17 cellular contexts compared by ENCODE assay signal in the genomic region with DNA sequence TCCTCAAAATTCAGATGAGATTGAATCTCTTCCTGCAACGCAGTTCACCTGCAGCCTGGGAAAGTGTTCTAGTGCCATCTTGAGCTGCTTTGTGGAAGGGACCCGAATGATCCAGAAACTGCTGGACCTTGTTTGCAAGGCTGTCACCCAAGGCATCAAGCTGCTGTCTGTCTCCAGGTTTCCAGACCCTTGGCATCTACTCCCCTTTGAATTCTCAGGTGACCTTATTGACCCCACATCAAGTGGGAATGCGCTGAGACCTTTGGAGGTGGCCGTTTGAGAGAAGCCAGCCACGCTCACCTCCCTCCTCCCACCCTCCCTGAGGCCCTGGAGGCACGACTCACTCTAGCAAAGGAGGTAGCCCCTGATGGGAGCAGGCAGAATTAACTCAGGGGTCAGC.
DNase-seq lines count a peak whose midpoint lies in the region; ATAC-seq, FAIRE-seq and TF ChIP-seq lines count a peak whose summit lies in the region.
"Had no signal": no experiment of that assay in that cellular context is flagged by ENCODE, and none has a peak within 500 bp of the region (broad histone marks: within the 10 kb centered on the region; RNA-seq: fewer than 3 reads in every experiment).

No MANE protein-coding gene starts in this region.

- 45% methylated on average over 5 of the region's 6 CpGs for WGBS in SK-N-SH (ENCODE audit: low lambda C conversion rate)
- 79% methylated on average over 6 of the region's 6 CpGs; no CpG with 5 or more reads in 1 of the 2 experiments for WGBS in H1 (ENCODE audit: extremely low coverage in 1 of 2, insufficient coverage in 1 of 2, insufficient read length in 1 of 2, insufficient replicate concordance in 2 of 2, low coverage in 1 of 2, low lambda C conversion rate in 2 of 2, missing lambda C conversion rate in 1 of 2), 2 experiments
- whole genome bisulfite sequencing in sigmoid colon, 2 donors = 65 to 72% methylated on average over 6 of the region's 6 CpGs

- no peak overlapping the region for H3K4me2 ChIP-seq in SK-N-SH
- no peak overlapping the region; a peak in 1 of 4 replicates for H3K4me2 ChIP-seq in H1 (ENCODE audit: insufficient read depth in 1 of 2, low read depth in 2 of 2, low read length in 2 of 2)

- no peak overlapping the region for H3K9ac ChIP-seq in SK-N-SH
- no peak overlapping the region for H3K9ac ChIP-seq in H1 (replicated peaks in 1 of 4; ENCODE audit: extremely low read depth in 1 of 4, low read depth in 3 of 4, low read length in 3 of 4)

- no peak for TF ChIP-seq POLR2A in H1 (IDR thresholded peaks at IDR 0.05; ENCODE audit: control extremely low read depth in 1 of 2, low read depth in 2 of 2, low read length in 2 of 2)
- no peak for TF ChIP-seq POLR2A in sigmoid colon (IDR thresholded peaks at IDR 0.05)
- no peak for TF ChIP-seq POLR2A in Peyer's patch (IDR thresholded peaks at IDR 0.05)

- H3K9me2 ChIP-seq in SK-N-SH = no peaks in the 10 kb centered on the region

- no peak overlapping the region for H3K4ac ChIP-seq in H1 (replicated peaks; ENCODE audit: insufficient read length, low read depth, low read length)

- H4K20me1 ChIP-seq in SK-N-SH (ENCODE audit: insufficient read depth) (no peaks in the 10 kb centered on the region), H1 (replicated peaks in 1 of 2; ENCODE audit: control insufficient read depth in 1 of 2, insufficient read depth in 2 of 2, low read length in 2 of 2) (no peaks in the 10 kb centered on the region)

- no peak for TF ChIP-seq CTCF in SK-N-SH (IDR thresholded peaks at IDR 0.05)
- TF ChIP-seq CTCF in H1 (IDR thresholded peaks at IDR 0.05; ENCODE audit: control extremely low read depth in 1 of 3, insufficient read depth in 1 of 3, low read depth in 1 of 3, low read length in 3 of 3) = peak; percentile 38 to 61 (median 45)
- TF ChIP-seq CTCF in sigmoid colon (IDR thresholded peaks at IDR 0.05) = no peak
- peak in 2 of 6 experiments; percentile 19 to 20 for TF ChIP-seq CTCF in Peyer's patch (IDR thresholded peaks at IDR 0.05)

- H3K79me1 ChIP-seq in H1 (ENCODE audit: low read depth, low read length) = no peaks in the 10 kb centered on the region

- H3F3A ChIP-seq in SK-N-SH (replicated peaks; ENCODE audit: insufficient read depth) = no peaks in the 10 kb centered on the region

- no peak overlapping the region; the same call in 1 of the 2 replicates for H4K8ac ChIP-seq in H1 (ENCODE audit: extremely low read depth, insufficient read depth, low read length)

- H4K91ac ChIP-seq in H1 (replicated peaks; ENCODE audit: insufficient read length, low read length) = no peak overlapping the region

- H3K9me3 ChIP-seq in SK-N-SH = no peaks in the 10 kb centered on the region
- peaks cover 0 to 5% of the 10 kb centered on the region in 2 experiments; a peak in 2 of 4 replicates for H3K9me3 ChIP-seq in H1 (ENCODE audit: insufficient read depth in 2 of 2, low read depth in 1 of 2, low read length in 1 of 2)
- no peaks in the 10 kb centered on the region for H3K9me3 ChIP-seq in sigmoid colon
- H3K9me3 ChIP-seq in HAP-1 = no peaks in the 10 kb centered on the region
- no peaks in the 10 kb centered on the region for H3K9me3 ChIP-seq in Peyer's patch

- H3K27me3 ChIP-seq in SK-N-SH (ENCODE audit: insufficient read depth) = 0 out of 2 replicates have a peak, but pooled peaks cover 7% of the 10 kb centered on the region
- H3K27me3 ChIP-seq in H1 (replicated peaks in 1 of 4; ENCODE audit: control insufficient read depth in 3 of 4, extremely low read depth in 1 of 4, insufficient read depth in 3 of 4, low read length in 3 of 4) = no peaks in the 10 kb centered on the region
- H3K27me3 ChIP-seq in sigmoid colon = peaks cover 0 to 11% (median 0%) of the 10 kb centered on the region in 3 donors
- H3K27me3 ChIP-seq in HAP-1 (ENCODE audit: low read depth) = no peaks in the 10 kb centered on the region
- no peaks in the 10 kb centered on the region for H3K27me3 ChIP-seq in Peyer's patch

- no peak overlapping the region for H2AFZ ChIP-seq in SK-N-SH (ENCODE audit: low read depth)
- peak overlapping the region; percentile 86 for H2AFZ ChIP-seq in H1 (ENCODE audit: low read length)

- H3K18ac ChIP-seq in H1 (ENCODE audit: extremely low read depth, low read length) = no peak overlapping the region

- in situ Hi-C loops in HAP-1 (cut with MboI; ENCODE audit: low sequenced_read_pairs) = loop anchor here (25.0 kb wide), 1 partner anchor 326 kb away; no protein-coding TSS in a partner anchor

- H3K79me2 ChIP-seq in SK-N-SH (ENCODE audit: insufficient read depth) (no peaks in the 10 kb centered on the region), H1 (ENCODE audit: control insufficient read depth in 1 of 2, insufficient read depth in 2 of 2, low read length in 2 of 2) (no peaks in the 10 kb centered on the region)

- H3K23me2 ChIP-seq in H1 (ENCODE audit: low read depth, low read length) = no peaks in the 10 kb centered on the region

- FAIRE-seq in H1 (lab: Jason Lieb, UNC) = no peak
- FAIRE-seq: bronchial epithelial cell had no signal

- peak; percentile 64 for TF ChIP-seq RAD21 in SK-N-SH (IDR thresholded peaks at IDR 0.05; ENCODE audit: low read length)
- TF ChIP-seq RAD21 in H1 (IDR thresholded peaks at IDR 0.05 in 1 of 2, conservative IDR thresholded peaks at IDR 0.05 in 1 of 2; ENCODE audit: low read depth in 2 of 2, low read length in 2 of 2) = peak; percentile 81

- H3K27ac ChIP-seq in SK-N-SH (ENCODE audit: low read depth in 2 of 2, low read length in 1 of 2) (peak overlapping the region in 1 of 2 experiments; percentile 80; a peak in 2 of 4 replicates), H1 (ENCODE audit: low read depth, low read length) (no peak overlapping the region), sigmoid colon (no peak overlapping the region), Peyer's patch (no peak overlapping the region)

- POLR2A ChIA-PET in SK-N-SH (lab: Yijun Ruan, JAX) (interaction anchor here (1.2 to 1.5 kb wide), 3 partner anchors 13 to 24 kb away, joined by 4 to 8 read pairs (median 5); no protein-coding TSS in a partner anchor), H1 (lab: Charles Lee; ENCODE audit: partially characterized antibody) (interaction anchor here (0.7 to 2.1 kb wide), 3 partner anchors 381 to 562 kb away, joined by 3 to 6 read pairs (median 4); a partner anchor contains a TSS)

- H2BK20ac ChIP-seq in H1 (ENCODE audit: low read length) = no peak overlapping the region

- no peak overlapping the region for H2BK15ac ChIP-seq in H1 (ENCODE audit: low read length)

- H2AK5ac ChIP-seq in H1 (ENCODE audit: low read depth, low read length) = no peak overlapping the region

- H3K4me3 ChIP-seq in SK-N-SH (ENCODE audit: low read depth in 2 of 2, low read length in 1 of 2) (no peak overlapping the region), H1 (ENCODE audit: extremely low read depth in 1 of 4, insufficient read depth in 2 of 4, low read depth in 3 of 4, low read length in 4 of 4) (no peak overlapping the region), sigmoid colon (no peak overlapping the region), HAP-1 (no peak overlapping the region), Peyer's patch (no peak overlapping the region)

- TF ChIP-seq EP300 in SK-N-SH (IDR thresholded peaks at IDR 0.05; ENCODE audit: borderline replicate concordance in 1 of 2, low read depth in 1 of 2, low read length in 1 of 2) (no peak), H1 (IDR thresholded peaks at IDR 0.05; ENCODE audit: borderline replicate concordance in 1 of 2, low read depth in 2 of 2, low read length in 2 of 2) (no peak), sigmoid colon (IDR thresholded peaks at IDR 0.05) (no peak)

- intact Hi-C loops in sigmoid colon (cut with DNase I) = no loop called here

- no peak overlapping the region for H2BK12ac ChIP-seq in H1 (ENCODE audit: low read depth, low read length)

- ATAC-seq in SK-N-SH treated with all-trans-retinoic acid at 6 μM for 48 hours = no peak

- no peak overlapping the region for H3K56ac ChIP-seq in H1 (replicated peaks; ENCODE audit: insufficient read length, low read depth, low read length)

- peak; percentile 46 for DNase-seq in SK-N-SH
- peak; percentile 90 for DNase-seq in NCI-H69 (lab: John Stamatoyannopoulos, UW)
- peak in 1 of 2 experiments; percentile 50 for DNase-seq in H1 (ENCODE audit: low read depth in 1 of 2, low spot score in 2 of 2)
- DNase-seq in sigmoid colon = peak; percentile 46
- no peak for DNase-seq in HAP-1 (ENCODE audit: low spot score in 2 of 2)
- DNase-seq in Peyer's patch = no peak
- no peak for DNase-seq in activated gamma-delta T cell (lab: John Stamatoyannopoulos, UW)
- DNase-seq: activated CD4-positive, alpha-beta T cell treated with anti-CD3 and anti-CD28 coated beads, Interleukin-2, amount 50 U/mL, for 4 hours; activated naive CD8-positive, alpha-beta T cell treated with anti-CD3 and anti-CD28 coated beads, Interleukin-2, amount 10 ng/mL, durations not matched to agents 7 days and 5 days; activated T-cell treated with anti-CD3 and anti-CD28 coated beads, Interleukin-2, amount 50 U/mL, for 1 hour; effector memory CD4-positive, alpha-beta T cell; GF-D8; HFFc6; NCI-H2081 treated with DMSO at 0.1 percent for 48 hours; stimulated activated CD4-positive, alpha-beta T cell treated with anti-CD3 and anti-CD28 coated beads, Interleukin-4, amount 100 ng/mL, for 4 hours had no signal

- H2BK120ac ChIP-seq in H1 (replicated peaks; ENCODE audit: low read depth, low read length) = no peak overlapping the region

- H3K23ac ChIP-seq in H1 (ENCODE audit: insufficient read length) = no peak overlapping the region

- CTCF ChIA-PET in SK-N-SH (lab: Yijun Ruan, JAX) = interaction anchor here (0.9 to 2.6 kb wide), 17 partner anchors 10 to 761 kb away, joined by 3 to 26 read pairs (median 5); a partner anchor contains a TSS
- CTCF ChIA-PET in H1 (lab: Charles Lee; ENCODE audit: partially characterized antibody) = interaction anchor here (0.6 to 2.0 kb wide), 18 partner anchors 8 to 543 kb away, joined by 3 to 11 read pairs (median 4); a partner anchor contains a TSS

- no peak overlapping the region for H2BK5ac ChIP-seq in H1 (ENCODE audit: low read depth, low read length)

- H3K14ac ChIP-seq in H1 (ENCODE audit: insufficient read length) = no peak overlapping the region

- H4K5ac ChIP-seq in H1 (ENCODE audit: insufficient read length, low read depth, low read length) = no peak overlapping the region

- H3K4me1 ChIP-seq in SK-N-SH (ENCODE audit: control insufficient read depth in 1 of 2, insufficient read depth in 2 of 2, low read depth in 1 of 2, low read length in 1 of 2) (peaks cover 0 to 27% of the 10 kb centered on the region in 2 experiments; a peak in 1 of 4 replicates), H1 (replicated peaks in 1 of 4; ENCODE audit: control insufficient read depth in 3 of 4, insufficient read depth in 4 of 4, low read length in 3 of 4) (0 out of 7 replicates have a peak, but pooled peaks cover 0 to 3% (median 0%) of the 10 kb centered on the region in 4 experiments), sigmoid colon (no peaks in the 10 kb centered on the region), HAP-1 (no peaks in the 10 kb centered on the region), Peyer's patch (no peaks in the 10 kb centered on the region)

- H3K36me3 ChIP-seq in SK-N-SH (replicated peaks in 1 of 2; ENCODE audit: control insufficient read depth in 1 of 2, insufficient read depth in 2 of 2, low read length in 1 of 2) (no peaks in the 10 kb centered on the region), H1 (ENCODE audit: control insufficient read depth in 2 of 4, insufficient read depth in 4 of 4, low read length in 3 of 4) (no peaks in the 10 kb centered on the region), sigmoid colon (no peaks in the 10 kb centered on the region), HAP-1 (replicated peaks) (no peaks in the 10 kb centered on the region), Peyer's patch (no peaks in the 10 kb centered on the region)

Comparison
In these comparisons a context has a peak if more than half of its experiments do, and no peak if none do; other contexts are left out.
1. DNase-seq: peak in SK-N-SH (single experiment), NCI-H69 (single experiment) and sigmoid colon (single experiment); none in HAP-1 (0 of 2), Peyer's patch (0 of 3) and activated gamma-delta T cell (single experiment).
2. CTCF ChIP-seq: peak in H1 (3 of 3); none in SK-N-SH (single experiment) and sigmoid colon (0 of 4).